21 cellular contexts compared by ENCODE assay signal in genomic region chr18:59952283-59953007, GRCh38. TPM values are rescaled to one million over a fixed set of nuclear protein-coding genes. Genes with fewer than 3 reads are reported as not detected.
DNase-seq lines count a peak whose midpoint lies in the region; ATAC-seq and TF ChIP-seq lines count a peak whose summit lies in the region.
"Had no signal": no experiment of that assay in that cellular context is flagged by ENCODE, and none has a peak within 500 bp of the region (broad histone marks: within the 10 kb centered on the region; RNA-seq: fewer than 3 reads in every experiment).

No MANE protein-coding gene starts in this region.

- TF ChIP-seq CTCF in KMS-11 (conservative IDR thresholded peaks at IDR 0.05; ENCODE audit: low read depth, low read length), result no peak
- TF ChIP-seq CTCF in hepatocyte (IDR thresholded peaks at IDR 0.05; ENCODE audit: poor library complexity), result no peak

- no peak overlapping the region for H3K9ac ChIP-seq in KMS-11
- H3K9ac ChIP-seq: BLaER1 had no signal

- no peak overlapping the region for H2AFZ ChIP-seq in KMS-11 (ENCODE audit: low read depth)
- H2AFZ ChIP-seq in hepatocyte, result no peak overlapping the region

- no peak for ATAC-seq in activated T-helper 17 cell treated with anti-CD3 and anti-CD28 coated beads, Interleukin-2, amount 50 U/mL, for 72 hours (replicated peaks)
- ATAC-seq in HG02973 (IDR thresholded peaks at IDR 0.05; ENCODE audit: unreplicated experiment), result no peak
- ATAC-seq: activated CD8-positive, alpha-beta T cell treated with anti-CD3 and anti-CD28 coated beads, Interleukin-2, amount 10 ng/mL, durations not matched to agents 7 days and 5 days; gastrocnemius medialis; SK-N-SH treated with all-trans-retinoic acid at 6 μM for 48 hours had no signal

- H3K4me2 ChIP-seq in KMS-11, result peak overlapping the region; percentile 21
- no peak overlapping the region for H3K4me2 ChIP-seq in hepatocyte
- H3K4me2 ChIP-seq: BLaER1 had no signal

- peak overlapping the region; percentile 61 for H3K4me3 Mint-ChIP-seq in activated T-helper 17 cell treated with anti-CD3 and anti-CD28 coated beads, Interleukin-2, amount 50 U/mL, for 72 hours
- H3K4me3 Mint-ChIP-seq: activated CD8-positive, alpha-beta T cell treated with anti-CD3 and anti-CD28 coated beads, Interleukin-2, amount 10 ng/mL, durations not matched to agents 7 days and 5 days; nephron had no signal

- no peaks in the 10 kb centered on the region for H3K27me3 ChIP-seq in KMS-11 (ENCODE audit: insufficient read depth, low read depth)
- no peaks in the 10 kb centered on the region for H3K27me3 ChIP-seq in hepatocyte
- H3K27me3 ChIP-seq: adrenal gland, BLaER1, gastrocnemius medialis had no signal

- H3K79me2 ChIP-seq in KMS-11 (ENCODE audit: insufficient read depth, low read depth) (no peaks in the 10 kb centered on the region), hepatocyte (no peaks in the 10 kb centered on the region)

- WGBS in hepatocyte (ENCODE audit: low lambda C conversion rate, missing lambda C conversion rate), result 90% methylated on average over 6 of the region's 6 CpGs

- peaks cover 10% of the 10 kb centered on the region for H3K27me3 Mint-ChIP-seq in activated T-helper 17 cell treated with anti-CD3 and anti-CD28 coated beads, Interleukin-2, amount 50 U/mL, for 72 hours

- H3K9me3 ChIP-seq in hepatocyte (ENCODE audit: low read depth), result no peaks in the 10 kb centered on the region
- H3K9me3 ChIP-seq: adrenal gland, BLaER1, gastrocnemius medialis, HAP-1 had no signal

- DNase-seq in DMS 273 (lab: John Stamatoyannopoulos, UW; ENCODE audit: unreplicated experiment), result peak; percentile 16
- no peak for DNase-seq in DMS 273 treated with DMSO at 0.1 percent for 48 hours (lab: John Stamatoyannopoulos, UW)
- DNase-seq in DMS79 (lab: John Stamatoyannopoulos, UW), result peak; percentile 5
- no peak for DNase-seq in hepatocyte (ENCODE audit: low spot score)
- no peak for DNase-seq in activated gamma-delta T cell (lab: John Stamatoyannopoulos, UW)
- DNase-seq: activated CD4-positive, CD25-positive, alpha-beta regulatory T cell; activated CD8-positive, alpha-beta T cell treated with anti-CD3 and anti-CD28 coated beads, Interleukin-2, amount 10 ng/mL, durations not matched to agents 7 days and 5 days; adrenal gland; gastrocnemius medialis; MV-4-11; NCI-H774; posterior cingulate gyrus; stimulated activated CD4-positive, alpha-beta T cell treated with anti-CD3 and anti-CD28 coated beads, Interleukin-1b, Interleukin-23, amount 100 ng/mL, for 48 hours had no signal

- H3K4me1 ChIP-seq in KMS-11 (ENCODE audit: low read depth, poor library complexity, severe bottlenecking), result peaks cover 70% of the 10 kb centered on the region
- H3K4me1 ChIP-seq in hepatocyte (ENCODE audit: insufficient read depth), result peaks cover under 1% of the 10 kb centered on the region
- H3K4me1 ChIP-seq: adrenal gland, gastrocnemius medialis, HAP-1 had no signal

- H4K20me1 ChIP-seq in KMS-11 (ENCODE audit: insufficient read depth) (no peaks in the 10 kb centered on the region), hepatocyte (ENCODE audit: insufficient read depth, poor library complexity, severe bottlenecking) (no peaks in the 10 kb centered on the region)
- H4K20me1 ChIP-seq: BLaER1 had no signal

- no peak overlapping the region for H3K27ac ChIP-seq in KMS-11
- H3K27ac ChIP-seq in hepatocyte, result no peak overlapping the region
- H3K27ac ChIP-seq: 22Rv1, adrenal gland, BLaER1, gastrocnemius medialis had no signal

- H3K36me3 ChIP-seq in KMS-11 (ENCODE audit: insufficient read depth), result no peaks in the 10 kb centered on the region
- H3K36me3 ChIP-seq in hepatocyte (replicated peaks; ENCODE audit: insufficient read depth, low read depth), result no peaks in the 10 kb centered on the region
- H3K36me3 ChIP-seq: adrenal gland, BLaER1, gastrocnemius medialis, HAP-1 had no signal

- H3K36me3 Mint-ChIP-seq in activated T-helper 17 cell treated with anti-CD3 and anti-CD28 coated beads, Interleukin-2, amount 50 U/mL, for 72 hours (ENCODE audit: low read depth), result no peaks in the 10 kb centered on the region

- no peaks in the 10 kb centered on the region for H3K9me2 ChIP-seq in hepatocyte (replicated peaks; ENCODE audit: insufficient read depth)

- H3K4me3 ChIP-seq in KMS-11 (IDR thresholded peaks at IDR 0.05; ENCODE audit: insufficient read depth, low read depth, low read length) (no peak overlapping the region), hepatocyte (no peak overlapping the region)
- H3K4me3 ChIP-seq: adrenal gland, BLaER1, gastrocnemius medialis, HAP-1 had no signal

- no peaks in the 10 kb centered on the region for H3K4me1 Mint-ChIP-seq in activated T-helper 17 cell treated with anti-CD3 and anti-CD28 coated beads, Interleukin-2, amount 50 U/mL, for 72 hours

- no peaks in the 10 kb centered on the region for H3K9me3 Mint-ChIP-seq in activated T-helper 17 cell treated with anti-CD3 and anti-CD28 coated beads, Interleukin-2, amount 50 U/mL, for 72 hours
- H3K9me3 Mint-ChIP-seq: nephron had no signal

- H3K27ac Mint-ChIP-seq in activated T-helper 17 cell treated with anti-CD3 and anti-CD28 coated beads, Interleukin-2, amount 50 U/mL, for 72 hours, result peak overlapping the region; percentile 91
- H3K27ac Mint-ChIP-seq: activated CD8-positive, alpha-beta T cell treated with anti-CD3 and anti-CD28 coated beads, Interleukin-2, amount 10 ng/mL, durations not matched to agents 7 days and 5 days; nephron had no signal

RNA-seq across cellular contexts. Expression of gene PMAIP1, which starts 52.6 kb away (rescaled TPM):
- total RNA-seq in activated T-helper 17 cell treated with anti-CD3 and anti-CD28 coated beads, Interleukin-2, amount 50 U/mL, for 72 hours, result 10 to 100 TPM; 62.7 to 83.1 TPM
- total RNA-seq in hepatocyte, result 7.7 and 8.5 TPM in 2 replicates
- polyA plus RNA-seq in hepatocyte, result 9.0 and 10.2 TPM in 2 replicates

Comparison
In these comparisons a context has a peak if more than half of its experiments do, and no peak if none do; other contexts are left out.
1. DNase-seq: peak in DMS 273 (single experiment) and DMS79 (single experiment); none in DMS 273 treated with DMSO at 0.1 percent for 48 hours (single experiment), hepatocyte (single experiment) and activated gamma-delta T cell (single experiment).